In the genomic region with DNA sequence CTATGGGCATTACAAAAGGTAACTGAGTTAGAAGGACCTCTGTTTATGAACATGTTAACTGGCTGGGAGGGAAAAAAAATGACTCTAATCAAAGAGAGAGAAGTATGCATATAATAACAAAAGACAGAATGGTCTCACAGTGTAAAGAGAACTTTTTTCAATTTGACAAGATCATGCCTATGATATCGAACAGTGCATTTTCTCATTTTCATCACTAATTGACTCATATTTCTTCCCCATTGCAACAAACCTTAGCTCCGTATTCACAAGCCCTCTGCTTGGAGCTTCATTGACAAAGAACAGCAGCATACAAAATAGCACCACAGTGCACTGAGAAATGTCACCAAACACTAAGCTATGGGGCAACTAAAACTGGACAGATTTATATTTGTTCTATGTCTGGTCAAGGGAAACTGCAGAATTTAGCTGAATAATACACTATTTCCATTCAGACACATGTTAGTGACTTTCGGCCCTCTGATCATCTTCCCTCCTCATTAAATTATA, we compare ENCODE assay signal across 1 cellular context.
TF ChIP-seq lines count a peak whose summit lies in the region.

No MANE protein-coding gene starts in this region.

TF ChIP-seq in GM23338, 12 proteins besides CTCF, POLR2A, EP300 and RAD21 (continued from another document):
- TF ChIP-seq ZNF331 (CRISPR knock-in tag; IDR thresholded peaks at IDR 0.05; ENCODE audit: low read depth) (no peak), STAT1 (IDR thresholded peaks at IDR 0.05; ENCODE audit: unreplicated experiment) (no peak), CREB1 (CRISPR knock-in tag; IDR thresholded peaks at IDR 0.05; ENCODE audit: low read depth) (no peak), POLR2AphosphoS5 (IDR thresholded peaks at IDR 0.05; ENCODE audit: low read depth) (no peak), JUNB (IDR thresholded peaks at IDR 0.05; ENCODE audit: unreplicated experiment) (no peak), EZH2phosphoT487 (IDR thresholded peaks at IDR 0.05; ENCODE audit: unreplicated experiment) (no peak)
- TF ChIP-seq, protein P1, sequence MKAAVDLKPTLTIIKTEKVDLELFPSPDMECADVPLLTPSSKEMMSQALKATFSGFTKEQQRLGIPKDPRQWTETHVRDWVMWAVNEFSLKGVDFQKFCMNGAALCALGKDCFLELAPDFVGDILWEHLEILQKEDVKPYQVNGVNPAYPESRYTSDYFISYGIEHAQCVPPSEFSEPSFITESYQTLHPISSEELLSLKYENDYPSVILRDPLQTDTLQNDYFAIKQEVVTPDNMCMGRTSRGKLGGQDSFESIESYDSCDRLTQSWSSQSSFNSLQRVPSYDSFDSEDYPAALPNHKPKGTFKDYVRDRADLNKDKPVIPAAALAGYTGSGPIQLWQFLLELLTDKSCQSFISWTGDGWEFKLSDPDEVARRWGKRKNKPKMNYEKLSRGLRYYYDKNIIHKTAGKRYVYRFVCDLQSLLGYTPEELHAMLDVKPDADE (IDR thresholded peaks at IDR 0.05): no peak
- TF ChIP-seq, protein P2, sequence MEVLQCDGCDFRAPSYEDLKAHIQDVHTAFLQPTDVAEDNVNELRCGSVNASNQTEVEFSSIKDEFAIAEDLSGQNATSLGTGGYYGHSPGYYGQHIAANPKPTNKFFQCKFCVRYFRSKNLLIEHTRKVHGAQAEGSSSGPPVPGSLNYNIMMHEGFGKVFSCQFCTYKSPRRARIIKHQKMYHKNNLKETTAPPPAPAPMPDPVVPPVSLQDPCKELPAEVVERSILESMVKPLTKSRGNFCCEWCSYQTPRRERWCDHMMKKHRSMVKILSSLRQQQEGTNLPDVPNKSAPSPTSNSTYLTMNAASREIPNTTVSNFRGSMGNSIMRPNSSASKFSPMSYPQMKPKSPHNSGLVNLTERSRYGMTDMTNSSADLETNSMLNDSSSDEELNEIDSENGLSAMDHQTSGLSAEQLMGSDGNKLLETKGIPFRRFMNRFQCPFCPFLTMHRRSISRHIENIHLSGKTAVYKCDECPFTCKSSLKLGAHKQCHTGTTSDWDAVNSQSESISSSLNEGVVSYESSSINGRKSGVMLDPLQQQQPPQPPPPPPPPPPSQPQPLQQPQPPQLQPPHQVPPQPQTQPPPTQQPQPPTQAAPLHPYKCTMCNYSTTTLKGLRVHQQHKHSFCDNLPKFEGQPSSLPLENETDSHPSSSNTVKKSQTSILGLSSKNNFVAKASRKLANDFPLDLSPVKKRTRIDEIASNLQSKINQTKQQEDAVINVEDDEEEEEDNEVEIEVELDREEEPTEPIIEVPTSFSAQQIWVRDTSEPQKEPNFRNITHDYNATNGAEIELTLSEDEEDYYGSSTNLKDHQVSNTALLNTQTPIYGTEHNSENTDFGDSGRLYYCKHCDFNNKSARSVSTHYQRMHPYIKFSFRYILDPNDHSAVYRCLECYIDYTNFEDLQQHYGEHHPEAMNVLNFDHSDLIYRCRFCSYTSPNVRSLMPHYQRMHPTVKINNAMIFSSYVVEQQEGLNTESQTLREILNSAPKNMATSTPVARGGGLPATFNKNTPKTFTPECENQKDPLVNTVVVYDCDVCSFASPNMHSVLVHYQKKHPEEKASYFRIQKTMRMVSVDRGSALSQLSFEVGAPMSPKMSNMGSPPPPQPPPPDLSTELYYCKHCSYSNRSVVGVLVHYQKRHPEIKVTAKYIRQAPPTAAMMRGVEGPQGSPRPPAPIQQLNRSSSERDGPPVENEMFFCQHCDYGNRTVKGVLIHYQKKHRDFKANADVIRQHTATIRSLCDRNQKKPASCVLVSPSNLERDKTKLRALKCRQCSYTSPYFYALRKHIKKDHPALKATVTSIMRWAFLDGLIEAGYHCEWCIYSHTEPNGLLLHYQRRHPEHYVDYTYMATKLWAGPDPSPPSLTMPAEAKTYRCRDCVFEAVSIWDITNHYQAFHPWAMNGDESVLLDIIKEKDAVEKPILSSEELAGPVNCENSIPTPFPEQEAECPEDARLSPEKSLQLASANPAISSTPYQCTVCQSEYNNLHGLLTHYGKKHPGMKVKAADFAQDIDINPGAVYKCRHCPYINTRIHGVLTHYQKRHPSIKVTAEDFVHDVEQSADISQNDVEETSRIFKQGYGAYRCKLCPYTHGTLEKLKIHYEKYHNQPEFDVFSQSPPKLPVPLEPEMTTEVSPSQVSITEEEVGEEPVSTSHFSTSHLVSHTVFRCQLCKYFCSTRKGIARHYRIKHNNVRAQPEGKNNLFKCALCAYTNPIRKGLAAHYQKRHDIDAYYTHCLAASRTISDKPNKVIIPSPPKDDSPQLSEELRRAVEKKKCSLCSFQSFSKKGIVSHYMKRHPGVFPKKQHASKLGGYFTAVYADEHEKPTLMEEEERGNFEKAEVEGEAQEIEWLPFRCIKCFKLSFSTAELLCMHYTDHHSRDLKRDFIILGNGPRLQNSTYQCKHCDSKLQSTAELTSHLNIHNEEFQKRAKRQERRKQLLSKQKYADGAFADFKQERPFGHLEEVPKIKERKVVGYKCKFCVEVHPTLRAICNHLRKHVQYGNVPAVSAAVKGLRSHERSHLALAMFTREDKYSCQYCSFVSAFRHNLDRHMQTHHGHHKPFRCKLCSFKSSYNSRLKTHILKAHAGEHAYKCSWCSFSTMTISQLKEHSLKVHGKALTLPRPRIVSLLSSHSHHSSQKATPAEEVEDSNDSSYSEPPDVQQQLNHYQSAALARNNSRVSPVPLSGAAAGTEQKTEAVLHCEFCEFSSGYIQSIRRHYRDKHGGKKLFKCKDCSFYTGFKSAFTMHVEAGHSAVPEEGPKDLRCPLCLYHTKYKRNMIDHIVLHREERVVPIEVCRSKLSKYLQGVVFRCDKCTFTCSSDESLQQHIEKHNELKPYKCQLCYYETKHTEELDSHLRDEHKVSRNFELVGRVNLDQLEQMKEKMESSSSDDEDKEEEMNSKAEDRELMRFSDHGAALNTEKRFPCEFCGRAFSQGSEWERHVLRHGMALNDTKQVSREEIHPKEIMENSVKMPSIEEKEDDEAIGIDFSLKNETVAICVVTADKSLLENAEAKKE (CRISPR knock-in tag; IDR thresholded peaks at IDR 0.05): no peak
